10 cellular contexts compared by ENCODE assay signal in genomic region chr3:170726976-170727661, GRCh38.
DNase-seq lines count a peak whose midpoint lies in the region; ATAC-seq and TF ChIP-seq lines count a peak whose summit lies in the region.
"Had no signal": no experiment of that assay in that cellular context is flagged by ENCODE, and none has a peak within 500 bp of the region (broad histone marks: within the 10 kb centered on the region; RNA-seq: fewer than 3 reads in every experiment).

No MANE protein-coding gene starts in this region.

- no peak overlapping the region for H3K4me3 Mint-ChIP-seq in activated naive CD8-positive, alpha-beta T cell treated with anti-CD3 and anti-CD28 coated beads for 36 hours
- H3K4me3 Mint-ChIP-seq in activated CD8-positive, alpha-beta memory T cell treated with anti-CD3 and anti-CD28 coated beads, Interleukin-2, amount 10 ng/mL, durations not matched to agents 7 days and 5 days: no peak overlapping the region

- WGBS in gastroesophageal sphincter (ENCODE audit: low coverage in 1 of 2), 2 donors: 36 to 39% methylated on average over 2 of the region's 2 CpGs

- H3K27ac ChIP-seq in gastroesophageal sphincter (peak overlapping the region in 3 of 4 donors; percentile 32 to 48 (median 46)), tibial artery (peak overlapping the region; percentile 33 to 52)
- H3K27ac ChIP-seq: Peyer's patch had no signal

- peak overlapping the region; percentile 67 for H3K9ac ChIP-seq in adipocyte (ENCODE audit: low read length)

- H3K4me1 ChIP-seq in adipocyte (ENCODE audit: control insufficient read depth, insufficient read depth, low read length): peaks cover 79% of the 10 kb centered on the region
- no peaks in the 10 kb centered on the region for H3K4me1 ChIP-seq in gastroesophageal sphincter
- peaks cover 0 to 14% (median 12%) of the 10 kb centered on the region in 4 donors for H3K4me1 ChIP-seq in tibial artery

- H3K36me3 ChIP-seq in adipocyte (ENCODE audit: control insufficient read depth, insufficient read depth, low read length, severe bottlenecking): no peaks in the 10 kb centered on the region
- H3K36me3 ChIP-seq in gastroesophageal sphincter: no peaks in the 10 kb centered on the region
- H3K36me3 ChIP-seq in tibial artery: no peaks in the 10 kb centered on the region
- H3K36me3 ChIP-seq: Peyer's patch had no signal

- ATAC-seq in gastroesophageal sphincter: peak; percentile 42
- ATAC-seq in activated CD8-positive, alpha-beta memory T cell treated with anti-CD3 and anti-CD28 coated beads, Interleukin-2, amount 10 ng/mL, durations not matched to agents 7 days and 5 days: no peak

- intact Hi-C loops in tibial artery (cut with DNase I; ENCODE audit: low total_unique reads): no loop called here

- H3K4me3 ChIP-seq in adipocyte (ENCODE audit: low read length) (peak overlapping the region; percentile 68), gastroesophageal sphincter (no peak overlapping the region), tibial artery (no peak overlapping the region)
- H3K4me3 ChIP-seq: Peyer's patch had no signal

- no peak for TF ChIP-seq EP300 in gastroesophageal sphincter (IDR thresholded peaks at IDR 0.05)

- TF ChIP-seq POLR2A in gastroesophageal sphincter (IDR thresholded peaks at IDR 0.05): no peak

- H3K27me3 Mint-ChIP-seq in activated naive CD8-positive, alpha-beta T cell treated with anti-CD3 and anti-CD28 coated beads for 36 hours: peaks cover 14% of the 10 kb centered on the region
- peaks cover 11% of the 10 kb centered on the region for H3K27me3 Mint-ChIP-seq in activated CD8-positive, alpha-beta memory T cell treated with anti-CD3 and anti-CD28 coated beads, Interleukin-2, amount 10 ng/mL, durations not matched to agents 7 days and 5 days
- H3K27me3 Mint-ChIP-seq: progenitor cell of endocrine pancreas had no signal

- H3K27me3 ChIP-seq in adipocyte (replicated peaks; ENCODE audit: control insufficient read depth, insufficient read depth, low read length): no peaks in the 10 kb centered on the region
- H3K27me3 ChIP-seq in gastroesophageal sphincter: no peaks in the 10 kb centered on the region
- H3K27me3 ChIP-seq in tibial artery: no peaks in the 10 kb centered on the region
- H3K27me3 ChIP-seq: Peyer's patch had no signal

- H3K4me1 Mint-ChIP-seq in activated naive CD8-positive, alpha-beta T cell treated with anti-CD3 and anti-CD28 coated beads for 36 hours: no peaks in the 10 kb centered on the region
- H3K4me1 Mint-ChIP-seq in activated CD8-positive, alpha-beta memory T cell treated with anti-CD3 and anti-CD28 coated beads, Interleukin-2, amount 10 ng/mL, durations not matched to agents 7 days and 5 days: no peaks in the 10 kb centered on the region

- peak; percentile 87 for DNase-seq in HS-27A (ENCODE audit: low read depth)
- DNase-seq in adipocyte (ENCODE audit: low read depth): peak; percentile 91
- DNase-seq in tibial artery: no peak
- no peak for DNase-seq in activated naive CD8-positive, alpha-beta T cell treated with anti-CD3 and anti-CD28 coated beads for 36 hours
- no peak for DNase-seq in activated CD8-positive, alpha-beta memory T cell treated with anti-CD3 and anti-CD28 coated beads, Interleukin-2, amount 10 ng/mL, durations not matched to agents 7 days and 5 days
- DNase-seq in DMS53 treated with DMSO at 0.1 percent for 48 hours (lab: John Stamatoyannopoulos, UW; ENCODE audit: unreplicated experiment): no peak
- DNase-seq: NCI-H1092 treated with DMSO at 0.1 percent for 48 hours, Peyer's patch had no signal

- no peaks in the 10 kb centered on the region for H3K9me3 Mint-ChIP-seq in activated naive CD8-positive, alpha-beta T cell treated with anti-CD3 and anti-CD28 coated beads for 36 hours
- no peaks in the 10 kb centered on the region for H3K9me3 Mint-ChIP-seq in activated CD8-positive, alpha-beta memory T cell treated with anti-CD3 and anti-CD28 coated beads, Interleukin-2, amount 10 ng/mL, durations not matched to agents 7 days and 5 days (ENCODE audit: low read depth)

- H3K27ac Mint-ChIP-seq in activated naive CD8-positive, alpha-beta T cell treated with anti-CD3 and anti-CD28 coated beads for 36 hours: no peak overlapping the region
- no peak overlapping the region for H3K27ac Mint-ChIP-seq in activated CD8-positive, alpha-beta memory T cell treated with anti-CD3 and anti-CD28 coated beads, Interleukin-2, amount 10 ng/mL, durations not matched to agents 7 days and 5 days
- H3K27ac Mint-ChIP-seq: progenitor cell of endocrine pancreas had no signal

- H3K36me3 Mint-ChIP-seq in activated naive CD8-positive, alpha-beta T cell treated with anti-CD3 and anti-CD28 coated beads for 36 hours: no peaks in the 10 kb centered on the region
- H3K36me3 Mint-ChIP-seq in activated CD8-positive, alpha-beta memory T cell treated with anti-CD3 and anti-CD28 coated beads, Interleukin-2, amount 10 ng/mL, durations not matched to agents 7 days and 5 days: no peaks in the 10 kb centered on the region

- H3K9me3 ChIP-seq in adipocyte (ENCODE audit: control insufficient read depth, low read length) (no peaks in the 10 kb centered on the region), gastroesophageal sphincter (no peaks in the 10 kb centered on the region), tibial artery (no peaks in the 10 kb centered on the region)
- H3K9me3 ChIP-seq: Peyer's patch had no signal

- CTCF ChIA-PET in activated CD8-positive, alpha-beta memory T cell treated with anti-CD3 and anti-CD28 coated beads, Interleukin-2, amount 10 ng/mL, durations not matched to agents 7 days and 5 days (lab: Charles Lee): no interaction called here

- TF ChIP-seq CTCF in gastroesophageal sphincter (IDR thresholded peaks at IDR 0.05): no peak
- TF ChIP-seq CTCF in tibial artery (IDR thresholded peaks at IDR 0.05): no peak

Comparison
In these comparisons a context has a peak if more than half of its experiments do, and no peak if none do; other contexts are left out.
1. DNase-seq: peak in HS-27A (single experiment) and adipocyte (single experiment); none in tibial artery (0 of 2), activated naive CD8-positive, alpha-beta T cell treated with anti-CD3 and anti-CD28 coated beads for 36 hours (single experiment), activated CD8-positive, alpha-beta memory T cell treated with anti-CD3 and anti-CD28 coated beads, Interleukin-2, amount 10 ng/mL, durations not matched to agents 7 days and 5 days (single experiment) and DMS53 treated with DMSO at 0.1 percent for 48 hours (single experiment).